ENCODE assay signal across 19 cellular contexts in the genomic region with DNA sequence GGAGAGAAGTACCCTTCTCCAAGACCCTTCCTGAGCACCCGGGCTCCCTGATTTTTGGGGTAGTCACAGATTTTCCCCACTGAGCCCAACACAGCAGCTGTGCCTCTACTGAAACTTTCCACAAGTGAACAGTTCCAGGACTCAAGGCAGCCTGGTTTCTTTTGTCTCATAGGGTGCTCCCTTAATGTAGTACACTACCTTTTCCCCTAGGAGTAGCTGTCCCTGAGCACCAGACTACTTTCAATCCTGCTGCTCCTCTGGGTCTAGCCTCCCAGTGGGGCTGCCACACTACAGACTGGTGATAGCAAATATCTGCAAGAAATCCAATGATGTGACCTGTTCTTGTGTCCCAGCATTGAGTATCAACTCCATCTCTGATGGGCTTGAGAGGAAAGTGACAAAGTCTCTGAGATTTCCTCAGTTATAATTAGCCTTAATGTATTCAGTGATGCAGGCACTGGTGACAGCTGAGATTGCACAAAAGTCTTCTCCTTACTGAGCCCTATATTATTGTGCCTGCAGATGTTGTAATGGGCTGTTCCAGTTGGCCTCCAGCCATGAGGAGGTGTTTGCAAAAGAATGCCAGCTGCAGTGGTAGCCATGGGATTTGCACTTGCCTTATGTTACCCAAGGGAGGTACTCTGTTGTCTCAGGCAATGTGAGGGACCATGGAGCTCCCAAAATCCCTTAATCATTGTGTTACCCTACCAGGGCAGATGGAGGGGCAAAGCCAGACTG.
DNase-seq lines count a peak whose midpoint lies in the region; TF ChIP-seq lines count a peak whose summit lies in the region.
"Had no signal": no experiment of that assay in that cellular context is flagged by ENCODE, and none has a peak within 500 bp of the region (broad histone marks: within the 10 kb centered on the region; RNA-seq: fewer than 3 reads in every experiment).

No MANE protein-coding gene starts in this region.

- H4K20me1 ChIP-seq in GM23248 (ENCODE audit: insufficient read depth): no peaks in the 10 kb centered on the region

- TF ChIP-seq CTCF in 22Rv1 (IDR thresholded peaks at IDR 0.05): 0 out of 2 replicates have a peak, but pooled peaks have one; percentile 7
- TF ChIP-seq CTCF in fibroblast of pulmonary artery (IDR thresholded peaks at IDR 0.05; ENCODE audit: low read length, missing control alignments): no peak

- H3K4me3 ChIP-seq in GM23248: no peak overlapping the region
- H3K4me3 ChIP-seq in fibroblast of pulmonary artery (replicated peaks; ENCODE audit: low read depth, low read length): no peak overlapping the region
- H3K4me3 ChIP-seq: HAP-1, lower lobe of right lung, upper lobe of right lung had no signal

- no peak overlapping the region for H3K27ac ChIP-seq in 22Rv1
- H3K27ac ChIP-seq in GM23248: no peak overlapping the region
- H3K27ac ChIP-seq: lower lobe of right lung, upper lobe of right lung, WERI-Rb-1 had no signal

- no peaks in the 10 kb centered on the region for H3K36me3 ChIP-seq in GM23248 (ENCODE audit: low read depth)
- H3K36me3 ChIP-seq: HAP-1, lower lobe of right lung, upper lobe of right lung, WERI-Rb-1 had no signal

- H3K9ac ChIP-seq in GM23248: no peak overlapping the region

- H3K9me3 ChIP-seq in GM23248 (ENCODE audit: low read depth): no peaks in the 10 kb centered on the region
- H3K9me3 ChIP-seq: HAP-1, upper lobe of right lung had no signal

- 62 to 64% methylated on average over 1 of the region's 1 CpG for WGBS in GM23248 (ENCODE audit: low coverage in 1 of 2, low lambda C conversion rate in 2 of 2, missing lambda C conversion rate in 2 of 2), 2 experiments

- in situ Hi-C loops in GM23248 (cut with MboI): no loop called here

- no peak overlapping the region for H3K4me2 ChIP-seq in GM23248 (ENCODE audit: unreplicated experiment)

- no peaks in the 10 kb centered on the region for H3K9me2 ChIP-seq in GM23248 (ENCODE audit: insufficient read depth)

- H3K27me3 ChIP-seq in GM23248 (replicated peaks; ENCODE audit: insufficient read depth): no peaks in the 10 kb centered on the region
- H3K27me3 ChIP-seq: upper lobe of right lung had no signal

- no peaks in the 10 kb centered on the region for H3K4me1 ChIP-seq in GM23248 (ENCODE audit: insufficient read depth)
- H3K4me1 ChIP-seq: HAP-1, lower lobe of right lung, upper lobe of right lung had no signal

- no peak overlapping the region for H2AFZ ChIP-seq in GM23248

- no peaks in the 10 kb centered on the region for H3K79me2 ChIP-seq in GM23248 (ENCODE audit: insufficient read depth)

- no peaks in the 10 kb centered on the region for H3F3A ChIP-seq in GM23248 (ENCODE audit: insufficient read depth)

- DNase-seq in GM23248: peak; percentile 2
- peak; percentile 32 for DNase-seq in SHP77 treated with DMSO at 0.1 percent for 48 hours (lab: John Stamatoyannopoulos, UW)
- DNase-seq in fibroblast of pulmonary artery (ENCODE audit: low read depth): peak; percentile 29
- DNase-seq in activated effector memory CD4-positive, alpha-beta T cell treated with Interleukin-2 at 50 U/mL for 16 hours: no peak
- no peak for DNase-seq in NCI-H2196 treated with DMSO at 0.1 percent for 48 hours (lab: John Stamatoyannopoulos, UW; ENCODE audit: unreplicated experiment)
- no peak for DNase-seq in central memory CD4-positive, alpha-beta T cell
- no peak for DNase-seq in NCI-H510A treated with DMSO at 0.1 percent for 48 hours (lab: John Stamatoyannopoulos, UW)
- DNase-seq: activated CD4-positive, alpha-beta memory T cell treated with anti-CD3 and anti-CD28 coated beads, Interleukin-2, amount 10 ng/mL, durations not matched to agents 7 days and 5 days; activated T-cell treated with anti-CD3 and anti-CD28 coated beads, Interleukin-2, amount 50 U/mL, for 48 hours; CD8-positive, alpha-beta T cell; immature natural killer cell; lower lobe of right lung; MV-4-11; NCI-H2107; stimulated activated CD4-positive, alpha-beta T cell treated with anti-CD3 and anti-CD28 coated beads, Interleukin-2, amount 100 ng/mL, for 24 hours; upper lobe of right lung; WERI-Rb-1 had no signal

Comparison
In these comparisons a context has a peak if more than half of its experiments do, and no peak if none do; other contexts are left out.
1. DNase-seq: peak in GM23248 (single experiment), SHP77 treated with DMSO at 0.1 percent for 48 hours (single experiment) and fibroblast of pulmonary artery (single experiment); none in activated effector memory CD4-positive, alpha-beta T cell treated with Interleukin-2 at 50 U/mL for 16 hours (single experiment), NCI-H2196 treated with DMSO at 0.1 percent for 48 hours (single experiment), central memory CD4-positive, alpha-beta T cell (single experiment) and NCI-H510A treated with DMSO at 0.1 percent for 48 hours (single experiment).